In the genomic region with DNA sequence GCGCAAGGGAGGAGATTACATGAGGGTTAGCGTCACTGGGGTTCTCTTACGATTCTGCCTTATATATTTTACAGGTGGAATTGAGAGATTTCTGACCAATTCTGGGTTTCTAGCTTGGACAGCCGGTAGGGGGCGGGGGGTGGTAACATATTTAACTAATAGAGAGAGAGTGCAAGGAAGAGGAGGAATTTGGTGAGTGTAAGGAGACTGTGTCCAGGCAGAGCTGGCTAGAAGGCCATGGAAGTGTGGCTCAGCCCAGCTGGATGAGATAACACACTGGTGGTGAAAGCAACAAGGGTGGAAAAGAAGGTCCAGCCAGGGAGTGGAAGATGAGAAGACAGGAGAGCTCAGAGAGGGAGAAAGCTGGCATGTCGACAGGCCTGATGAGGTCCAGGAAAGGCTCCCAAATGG, we compare ENCODE assay signal across 18 cellular contexts. TPM values are rescaled to one million over a fixed set of nuclear protein-coding genes. Genes with fewer than 3 reads are reported as not detected.
DNase-seq lines count a peak whose midpoint lies in the region; ATAC-seq and TF ChIP-seq lines count a peak whose summit lies in the region.
"Had no signal": no experiment of that assay in that cellular context is flagged by ENCODE, and none has a peak within 500 bp of the region (broad histone marks: within the 10 kb centered on the region; RNA-seq: fewer than 3 reads in every experiment).

No MANE protein-coding gene starts in this region.

- H3K4me3 ChIP-seq in MG63 = no peak overlapping the region
- no peak overlapping the region for H3K4me3 ChIP-seq in epithelial cell of proximal tubule (ENCODE audit: low read depth, low read length)
- no peak overlapping the region for H3K4me3 ChIP-seq in muscle layer of colon (ENCODE audit: low read depth in 1 of 2, low read length in 2 of 2)
- H3K4me3 ChIP-seq: SK-N-MC had no signal

- peak overlapping the region; percentile 32 for H3K27ac ChIP-seq in muscle layer of colon (ENCODE audit: low read depth, low read length)
- H3K27ac ChIP-seq: SK-N-MC had no signal

- peak; percentile 19 for TF ChIP-seq CTCF in epithelial cell of proximal tubule (conservative IDR thresholded peaks at IDR 0.05; ENCODE audit: low read depth, low read length)

- H3K27me3 ChIP-seq in MG63 = no peaks in the 10 kb centered on the region
- no peaks in the 10 kb centered on the region for H3K27me3 ChIP-seq in muscle layer of colon (ENCODE audit: control insufficient read depth in 1 of 2, insufficient read depth in 2 of 2, low read length in 2 of 2)

- H3K9me3 ChIP-seq in MG63 (no peaks in the 10 kb centered on the region), muscle layer of colon (ENCODE audit: low read length) (no peaks in the 10 kb centered on the region)

- in situ Hi-C loops in ACHN (cut with HindIII; ENCODE audit: low pct_ligation_motif_present, low pct_unique_long_range_greater_than_20kb, low sequenced_read_pairs) = no loop called here

- no peak for ATAC-seq in SK-N-SH treated with all-trans-retinoic acid at 6 μM for 48 hours

- peaks cover 48% of the 10 kb centered on the region for H3K36me3 ChIP-seq in MG63
- peaks cover 41% of the 10 kb centered on the region for H3K36me3 ChIP-seq in muscle layer of colon (ENCODE audit: insufficient read depth, low read length)

- DNase-seq in ACHN = peak; percentile 25
- peak; percentile 20 for DNase-seq in MG63
- no peak for DNase-seq in epithelial cell of proximal tubule (ENCODE audit: low read depth)
- DNase-seq in DMS153 treated with DMSO at 0.1 percent for 48 hours (lab: John Stamatoyannopoulos, UW; ENCODE audit: unreplicated experiment) = no peak
- no peak for DNase-seq in NCI-H82 (lab: John Stamatoyannopoulos, UW)
- no peak for DNase-seq in CD1c-positive myeloid dendritic cell (ENCODE audit: extremely low spot score)
- DNase-seq: activated CD4-positive, CD25-positive, alpha-beta regulatory T cell; activated T-cell treated with anti-CD3 and anti-CD28 coated beads, Interleukin-2, amount 50 U/mL, for 24 hours; DND-41; HCEC 1CT; head of caudate nucleus; NCI-H1436; NCI-H748 treated with DMSO at 0.1 percent for 48 hours; nucleus accumbens; stimulated activated CD4-positive, alpha-beta T cell treated with anti-CD3 and anti-CD28 coated beads, Interleukin-12 subunit alpha, Interleukin-12 subunit beta, amount 100 ng/mL, for 4 hours had no signal

- no peak overlapping the region for H3K9ac ChIP-seq in muscle layer of colon (ENCODE audit: low read length)

- H3K4me1 ChIP-seq in muscle layer of colon (ENCODE audit: insufficient read depth, low read length) = peaks cover 31% of the 10 kb centered on the region

TF ChIP-seq in SK-N-SH treated with all-trans-retinoic acid at 6 μM for 48 hours, 23 proteins besides CTCF, POLR2A, EP300 and RAD21:
- TF ChIP-seq ZC3H10 (CRISPR knock-in tag; IDR thresholded peaks at IDR 0.05) (no peak), ISL1 (CRISPR knock-in tag; IDR thresholded peaks at IDR 0.05) (no peak), TOX (CRISPR knock-in tag; IDR thresholded peaks at IDR 0.05; ENCODE audit: borderline replicate concordance) (no peak), CSRNP3 (CRISPR knock-in tag; IDR thresholded peaks at IDR 0.05) (no peak)

RNA-seq across cellular contexts. Expression of gene ST3GAL4, which starts 56.5 kb away (rescaled TPM):
- total RNA-seq in MG63 (2014; rRNA removed; shearing (Covaris generic); ENCODE audit: low replicate concordance) = 44.1 and 57.9 TPM in 2 replicates
- 15.9 and 24.2 TPM in 2 replicates for total RNA-seq in epithelial cell of proximal tubule

Comparison
In these comparisons a context has a peak if more than half of its experiments do, and no peak if none do; other contexts are left out.
1. DNase-seq: peak in ACHN (single experiment) and MG63 (single experiment); none in epithelial cell of proximal tubule (single experiment), DMS153 treated with DMSO at 0.1 percent for 48 hours (single experiment), NCI-H82 (single experiment) and CD1c-positive myeloid dendritic cell (single experiment).